Comparison of ENCODE assay signal across 25 cellular contexts in the genomic region with DNA sequence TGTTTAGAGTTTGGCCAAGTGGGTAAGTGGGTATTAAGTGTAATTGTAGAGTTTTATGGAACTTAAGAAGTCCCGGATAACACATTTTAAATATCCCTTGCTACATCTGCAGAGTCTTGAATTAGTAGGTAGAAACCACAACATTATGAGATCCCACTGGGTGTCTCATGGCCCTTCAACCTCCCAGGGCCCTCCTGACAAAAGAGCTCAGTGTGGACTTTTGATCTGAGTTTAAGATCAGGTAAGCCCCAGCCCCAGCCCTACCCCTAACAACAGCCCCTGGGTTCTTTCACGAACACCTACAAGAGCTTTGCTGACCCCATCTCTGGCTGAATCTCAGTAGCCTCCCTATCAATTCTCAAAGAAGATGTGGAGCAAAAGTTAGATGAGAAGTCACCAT.
"Had no signal": no experiment of that assay in that cellular context is flagged by ENCODE, and none has a peak within 500 bp of the region (broad histone marks: within the 10 kb centered on the region; RNA-seq: fewer than 3 reads in every experiment).

No MANE protein-coding gene starts in this region.

- H3K27me3 ChIP-seq: body of pancreas, colonic mucosa, gastrocnemius medialis, pancreas, uterus had no signal

- H3K4me1 ChIP-seq: adrenal gland, body of pancreas, colonic mucosa, gastrocnemius medialis, pancreas, prostate gland, uterus had no signal

- H3K4me3 ChIP-seq: adrenal gland, body of pancreas, colonic mucosa, gastrocnemius medialis, pancreas, prostate gland, skin epidermis, uterus had no signal

- H3K36me3 Mint-ChIP-seq: activated naive CD8-positive, alpha-beta T cell treated with anti-CD3 and anti-CD28 coated beads for 36 hours; stimulated activated effector memory CD8-positive, alpha-beta T cell treated with anti-CD3 and anti-CD28 coated beads, Interleukin-12 subunit alpha, Interleukin-12 subunit beta, amount 100 ng/mL, for 72 hours; type B pancreatic cell had no signal

- ATAC-seq: body of pancreas, gastrocnemius medialis, left cardiac atrium, left ventricle myocardium superior, pancreas, sciatic nerve had no signal

- H3K9me3 ChIP-seq: adrenal gland, body of pancreas, colonic mucosa, gastrocnemius medialis, pancreas, prostate gland, uterus had no signal

- H3K36me3 ChIP-seq: adrenal gland, colonic mucosa, gastrocnemius medialis, pancreas, prostate gland, uterus had no signal

- H3K27ac Mint-ChIP-seq: activated CD4-positive, alpha-beta T cell treated with anti-CD3 and anti-CD28 coated beads for 36 hours; nephron progenitor cell; stimulated activated effector memory CD8-positive, alpha-beta T cell treated with anti-CD3 and anti-CD28 coated beads, Interleukin-12 subunit alpha, Interleukin-12 subunit beta, amount 100 ng/mL, for 72 hours; stimulated activated naive CD8-positive, alpha-beta T cell treated with anti-CD3 and anti-CD28 coated beads, Interleukin-15, Interleukin-2, amounts not matched to agents 100 ng/mL and 50 ng/mL, for 24 hours; type B pancreatic cell had no signal

- DNase-seq: activated CD4-positive, CD25-positive, alpha-beta regulatory T cell; activated naive CD4-positive, alpha-beta T cell; activated naive CD8-positive, alpha-beta T cell treated with anti-CD3 and anti-CD28 coated beads for 36 hours; adrenal gland; aorta; body of pancreas; colonic mucosa; effector CD8-positive, alpha-beta T cell; gastrocnemius medialis; glutamatergic neuron; left cardiac atrium; left ventricle myocardium superior; nephron progenitor cell; pancreas; retina; stimulated activated CD4-positive, alpha-beta T cell treated with anti-CD3 and anti-CD28 coated beads, Interleukin-12 subunit alpha, Interleukin-12 subunit beta, amount 100 ng/mL, for 4 hours; stimulated activated CD4-positive, alpha-beta T cell treated with anti-CD3 and anti-CD28 coated beads, Interleukin-4, amount 100 ng/mL, for 24 hours; uterus had no signal

- H3K27ac ChIP-seq: adrenal gland, body of pancreas, colonic mucosa, gastrocnemius medialis, pancreas, prostate gland, uterus had no signal

- H3K9me3 Mint-ChIP-seq: activated naive CD8-positive, alpha-beta T cell treated with anti-CD3 and anti-CD28 coated beads for 36 hours; nephron progenitor cell; stimulated activated effector memory CD8-positive, alpha-beta T cell treated with anti-CD3 and anti-CD28 coated beads, Interleukin-12 subunit alpha, Interleukin-12 subunit beta, amount 100 ng/mL, for 72 hours; stimulated activated naive CD8-positive, alpha-beta T cell treated with anti-CD3 and anti-CD28 coated beads, Interleukin-15, Interleukin-2, amounts not matched to agents 100 ng/mL and 50 ng/mL, for 24 hours; type B pancreatic cell had no signal

- H3K4me3 Mint-ChIP-seq: activated CD4-positive, alpha-beta T cell treated with anti-CD3 and anti-CD28 coated beads for 36 hours; activated naive CD8-positive, alpha-beta T cell treated with anti-CD3 and anti-CD28 coated beads for 36 hours; nephron progenitor cell; stimulated activated effector memory CD8-positive, alpha-beta T cell treated with anti-CD3 and anti-CD28 coated beads, Interleukin-12 subunit alpha, Interleukin-12 subunit beta, amount 100 ng/mL, for 72 hours; stimulated activated naive CD8-positive, alpha-beta T cell treated with anti-CD3 and anti-CD28 coated beads, Interleukin-15, Interleukin-2, amounts not matched to agents 100 ng/mL and 50 ng/mL, for 24 hours; type B pancreatic cell had no signal
